ENCODE assay signal across 8 cellular contexts in genomic region chr12:46209914-46210834, GRCh38. TPM values are rescaled to one million over a fixed set of nuclear protein-coding genes. Genes with fewer than 3 reads are reported as not detected.
DNase-seq lines count a peak whose midpoint lies in the region; TF ChIP-seq lines count a peak whose summit lies in the region.

No MANE protein-coding gene starts in this region.

- H3K36me3 Mint-ChIP-seq in HFFc6 (ENCODE audit: low read depth) = peaks cover 61% of the 10 kb centered on the region
- peaks cover 63% of the 10 kb centered on the region for H3K36me3 Mint-ChIP-seq in activated CD4-positive, alpha-beta memory T cell treated with anti-CD3 and anti-CD28 coated beads for 36 hours

- peak overlapping the region in 14 of 21 experiments; percentile 2 to 83 (median 45) for H3K27ac ChIP-seq in skin epidermis

- intact Hi-C loops in activated CD4-positive, alpha-beta memory T cell treated with anti-CD3 and anti-CD28 coated beads for 36 hours (cut with micrococcal nuclease) = loop anchor here (1.0 to 10.0 kb wide), 9 partner anchors 8 to 1605 kb away; partner anchors contain the start of gene HDAC7

- H3K4me1 Mint-ChIP-seq in HFFc6 (ENCODE audit: low read depth) = peaks cover 59% of the 10 kb centered on the region
- H3K4me1 Mint-ChIP-seq in activated CD4-positive, alpha-beta memory T cell treated with anti-CD3 and anti-CD28 coated beads for 36 hours (ENCODE audit: low read depth) = peaks cover 74% of the 10 kb centered on the region

- no peaks in the 10 kb centered on the region for H3K9me3 Mint-ChIP-seq in HFFc6
- no peaks in the 10 kb centered on the region for H3K9me3 Mint-ChIP-seq in activated CD4-positive, alpha-beta memory T cell treated with anti-CD3 and anti-CD28 coated beads for 36 hours

- CTCF ChIA-PET in activated CD4-positive, alpha-beta memory T cell treated with anti-CD3 and anti-CD28 coated beads for 36 hours (lab: Charles Lee) = interaction anchor here (1.1 kb wide), 1 partner anchor 59 kb away, joined by 5 read pairs; the partner anchor contains the start of gene SLC38A1

- no peak for TF ChIP-seq CTCF in HFFc6 (IDR thresholded peaks at IDR 0.05)
- TF ChIP-seq CTCF in fibroblast of mammary gland (conservative IDR thresholded peaks at IDR 0.05; ENCODE audit: control insufficient read depth, insufficient read depth, low read depth, low read length) = no peak

- no peak overlapping the region for H3K4me3 ChIP-seq in fibroblast of mammary gland (ENCODE audit: control insufficient read depth, low read depth, low read length)
- H3K4me3 ChIP-seq in skin epidermis = no peak overlapping the region

- H3K27ac Mint-ChIP-seq in HFFc6 = peak overlapping the region; percentile 68
- peak overlapping the region; percentile 98 for H3K27ac Mint-ChIP-seq in activated CD4-positive, alpha-beta memory T cell treated with anti-CD3 and anti-CD28 coated beads for 36 hours

- H3K4me3 Mint-ChIP-seq in HFFc6 = no peak overlapping the region
- H3K4me3 Mint-ChIP-seq in activated CD4-positive, alpha-beta memory T cell treated with anti-CD3 and anti-CD28 coated beads for 36 hours = peak overlapping the region; percentile 40

- H3K27me3 Mint-ChIP-seq in HFFc6 (ENCODE audit: insufficient read depth) = peaks cover 5% of the 10 kb centered on the region; the same call in 1 of the 2 replicates
- H3K27me3 Mint-ChIP-seq in activated CD4-positive, alpha-beta memory T cell treated with anti-CD3 and anti-CD28 coated beads for 36 hours = no peaks in the 10 kb centered on the region

- POLR2A ChIA-PET in activated CD4-positive, alpha-beta memory T cell treated with anti-CD3 and anti-CD28 coated beads for 36 hours (lab: Charles Lee) = interaction anchor here (0.8 to 3.7 kb wide), 5 partner anchors 10 to 218 kb away, joined by 3 to 37 read pairs (median 5); partner anchors contain the start of gene SLC38A1

- DNase-seq in DMS153 treated with DMSO at 0.1 percent for 48 hours (lab: John Stamatoyannopoulos, UW; ENCODE audit: unreplicated experiment) (peak; percentile 95), HFFc6 (no peak), NCI-H146 treated with DMSO at 0.1 percent for 48 hours (lab: John Stamatoyannopoulos, UW; ENCODE audit: unreplicated experiment) (peak; percentile 90), fibroblast of mammary gland (ENCODE audit: low read depth) (peak; percentile 49), AG08396 (ENCODE audit: low spot score) (no peak), ecto neural progenitor cell (ENCODE audit: low spot score) (no peak)
- peak; percentile 82 for DNase-seq in activated CD4-positive, alpha-beta memory T cell treated with anti-CD3 and anti-CD28 coated beads for 36 hours

RNA-seq across cellular contexts. Expression of gene SLC38A1, which starts 58.7 kb away (rescaled TPM):
- total RNA-seq in HFFc6 (2021; fragmentation: NEBNext Ultra II Directional; extraction: Animal tissue kit (Norgen Biotek cat#: 25700)) = 10 to 100 TPM; 78.2 to 98.5 (median 88.6) TPM
- total RNA-seq in activated CD4-positive, alpha-beta memory T cell treated with anti-CD3 and anti-CD28 coated beads for 36 hours = 100 to 1,000 TPM; 142 TPM

Comparison
In these comparisons a context has a peak if more than half of its experiments do, and no peak if none do; other contexts are left out.
1. DNase-seq: peak in DMS153 treated with DMSO at 0.1 percent for 48 hours (single experiment), NCI-H146 treated with DMSO at 0.1 percent for 48 hours (single experiment), activated CD4-positive, alpha-beta memory T cell treated with anti-CD3 and anti-CD28 coated beads for 36 hours (single experiment) and fibroblast of mammary gland (single experiment); none in HFFc6 (single experiment), AG08396 (single experiment) and ecto neural progenitor cell (single experiment).